8 cellular contexts compared by ENCODE assay signal in the genomic region with DNA sequence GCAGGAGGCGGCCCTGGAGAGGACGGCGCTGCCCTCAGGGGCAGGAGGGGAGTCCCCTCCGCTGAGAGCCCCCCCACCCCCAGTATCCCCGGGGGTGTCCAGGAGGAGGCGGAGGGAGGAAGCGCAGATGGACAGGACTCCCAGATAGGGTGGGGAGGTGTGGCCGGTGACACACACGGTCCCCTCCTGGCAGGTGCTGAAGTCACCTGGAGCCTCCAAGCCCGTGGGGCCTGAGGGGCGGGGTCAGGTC. TPM values are rescaled to one million over a fixed set of nuclear protein-coding genes. Genes with fewer than 3 reads are reported as not detected.
A peak's percentile ranks its signal among the peaks of the same experiment; 100 is the strongest.
DNase-seq lines count a peak whose midpoint lies in the region; ATAC-seq, FAIRE-seq and TF ChIP-seq lines count a peak whose summit lies in the region.

No MANE protein-coding gene starts in this region.

- peak overlapping the region; percentile 75 for H3K4me3 Mint-ChIP-seq in stimulated activated naive CD8-positive, alpha-beta T cell treated with anti-CD3 and anti-CD28 coated beads, Interleukin-15, Interleukin-2, amounts not matched to agents 100 ng/mL and 50 ng/mL, for 24 hours
- peak overlapping the region; percentile 64 for H3K4me3 Mint-ChIP-seq in MCF 10A (ENCODE audit: unreplicated experiment)

- no peak for DNase-seq in stimulated activated naive CD8-positive, alpha-beta T cell treated with anti-CD3 and anti-CD28 coated beads, Interleukin-15, Interleukin-2, amounts not matched to agents 100 U/mL and 50 U/mL, for 24 hours
- DNase-seq in MCF 10A (ENCODE audit: unreplicated experiment): no peak
- no peak for DNase-seq in mesendoderm
- no peak for DNase-seq in AML-193 (lab: John Stamatoyannopoulos, UW)
- no peak for DNase-seq in RCC 7860 (ENCODE audit: low spot score)
- no peak for DNase-seq in UCSD-AML1 (lab: John Stamatoyannopoulos, UW; ENCODE audit: unreplicated experiment)
- no peak for DNase-seq in pons (ENCODE audit: low spot score)

- H2BK15ac ChIP-seq in mesendoderm (replicated peaks; ENCODE audit: low read depth): no peak overlapping the region

- H2BK5ac ChIP-seq in mesendoderm (ENCODE audit: low read length): no peak overlapping the region

- no peak overlapping the region for H2AK5ac ChIP-seq in mesendoderm (ENCODE audit: low read length)

- no peaks in the 10 kb centered on the region for H3K79me2 ChIP-seq in mesendoderm (ENCODE audit: control insufficient read depth, insufficient read depth, low read length)

- no peak for ATAC-seq in stimulated activated naive CD8-positive, alpha-beta T cell treated with anti-CD3 and anti-CD28 coated beads, Interleukin-15, Interleukin-2, amounts not matched to agents 100 U/mL and 50 U/mL, for 24 hours

- H2BK120ac ChIP-seq in mesendoderm (ENCODE audit: low read depth, low read length): no peak overlapping the region

- H3K27me3 Mint-ChIP-seq in stimulated activated naive CD8-positive, alpha-beta T cell treated with anti-CD3 and anti-CD28 coated beads, Interleukin-15, Interleukin-2, amounts not matched to agents 100 ng/mL and 50 ng/mL, for 24 hours: no peaks in the 10 kb centered on the region
- H3K27me3 Mint-ChIP-seq in MCF 10A (ENCODE audit: insufficient read depth, unreplicated experiment): no peaks in the 10 kb centered on the region

- intact Hi-C loops in MCF 10A (cut with micrococcal nuclease): no loop called here

- H3K4me1 Mint-ChIP-seq in stimulated activated naive CD8-positive, alpha-beta T cell treated with anti-CD3 and anti-CD28 coated beads, Interleukin-15, Interleukin-2, amounts not matched to agents 100 ng/mL and 50 ng/mL, for 24 hours (ENCODE audit: low read depth): peaks cover 17% of the 10 kb centered on the region
- peaks cover 7% of the 10 kb centered on the region for H3K4me1 Mint-ChIP-seq in MCF 10A (ENCODE audit: insufficient read depth, unreplicated experiment)

- CTCF ChIA-PET in MCF 10A (lab: Yijun Ruan, JAX): no interaction called here

- H3K56ac ChIP-seq in mesendoderm (ENCODE audit: low read length): peak overlapping the region; percentile 73

- H3K27me3 ChIP-seq in mesendoderm (ENCODE audit: insufficient read depth, low read length, poor library complexity): no peaks in the 10 kb centered on the region

- no peak for TF ChIP-seq CTCF in MCF 10A (IDR thresholded peaks at IDR 0.05; ENCODE audit: unreplicated experiment)

- FAIRE-seq in RCC 7860 (lab: Jason Lieb, UNC): no peak

- WGBS in mesendoderm (ENCODE audit: extremely low coverage, insufficient coverage, low lambda C conversion rate): no CpG with 5 or more reads among the region's 11 CpGs

- H3K4ac ChIP-seq in mesendoderm (ENCODE audit: low read depth, low read length): no peak overlapping the region

- no peak overlapping the region for H4K5ac ChIP-seq in mesendoderm (ENCODE audit: low read length)

- no peak overlapping the region for H3K18ac ChIP-seq in mesendoderm (ENCODE audit: low read length)

- no peak overlapping the region for H3K27ac Mint-ChIP-seq in stimulated activated naive CD8-positive, alpha-beta T cell treated with anti-CD3 and anti-CD28 coated beads, Interleukin-15, Interleukin-2, amounts not matched to agents 100 ng/mL and 50 ng/mL, for 24 hours
- peak overlapping the region; percentile 7 for H3K27ac Mint-ChIP-seq in MCF 10A (ENCODE audit: low read depth, unreplicated experiment)

- POLR2A ChIA-PET in MCF 10A (lab: Yijun Ruan, JAX): interaction anchor here (0.6 to 1.8 kb wide), 2 partner anchors 10 to 36 kb away, joined by 3 to 5 read pairs; no protein-coding TSS in a partner anchor

- no peaks in the 10 kb centered on the region for H3K36me3 Mint-ChIP-seq in stimulated activated naive CD8-positive, alpha-beta T cell treated with anti-CD3 and anti-CD28 coated beads, Interleukin-15, Interleukin-2, amounts not matched to agents 100 ng/mL and 50 ng/mL, for 24 hours (ENCODE audit: low read depth)
- H3K36me3 Mint-ChIP-seq in MCF 10A (ENCODE audit: insufficient read depth, unreplicated experiment): no peaks in the 10 kb centered on the region

- no peak overlapping the region for H3K4me3 ChIP-seq in mesendoderm (ENCODE audit: low read length)

- peak overlapping the region; percentile 48 for H3K9ac ChIP-seq in mesendoderm (ENCODE audit: low read length)

- H3K4me2 ChIP-seq in mesendoderm (ENCODE audit: low read length): peak overlapping the region; percentile 23

- peaks cover 3% of the 10 kb centered on the region for H3K4me1 ChIP-seq in mesendoderm (ENCODE audit: control insufficient read depth, low read depth, low read length)

- no peak overlapping the region for H4K8ac ChIP-seq in mesendoderm (ENCODE audit: low read depth, low read length)

- no peak overlapping the region for H3K27ac ChIP-seq in mesendoderm (ENCODE audit: low read depth, low read length)

- no peaks in the 10 kb centered on the region for H3K79me1 ChIP-seq in mesendoderm (ENCODE audit: low read length)

- H3K23ac ChIP-seq in mesendoderm (ENCODE audit: low read length): no peak overlapping the region

- no peaks in the 10 kb centered on the region for H3K36me3 ChIP-seq in mesendoderm (ENCODE audit: control insufficient read depth, insufficient read depth, low read length)

- no TSS peak for BruUV-seq in MCF 10A (replicated peaks; lab: Mats Ljungman, UMichigan)

- H3K9me3 Mint-ChIP-seq in stimulated activated naive CD8-positive, alpha-beta T cell treated with anti-CD3 and anti-CD28 coated beads, Interleukin-15, Interleukin-2, amounts not matched to agents 100 ng/mL and 50 ng/mL, for 24 hours: no peaks in the 10 kb centered on the region
- H3K9me3 Mint-ChIP-seq in MCF 10A (ENCODE audit: unreplicated experiment): no peaks in the 10 kb centered on the region

RNA-seq across cellular contexts. Expression of a gene that starts 1.4 kb away (rescaled TPM):
- total RNA-seq in MCF 10A (2022): 1.7 and 5.3 TPM in 2 replicates
- polyA plus RNA-seq in mesendoderm (2013, experiment 1 of 2): 14.8 TPM
- 15.4 TPM for polyA plus RNA-seq in mesendoderm (2013, experiment 2 of 2)

RNA-seq across cellular contexts. Expression of a gene that starts 6.2 kb away (rescaled TPM):
- 27.9 and 39.2 TPM in 2 replicates for total RNA-seq in MCF 10A (2022)
- polyA plus RNA-seq in mesendoderm (2013, experiment 1 of 2): 15.8 TPM
- 14.6 TPM for polyA plus RNA-seq in mesendoderm (2013, experiment 2 of 2)

RNA-seq across cellular contexts. Expression of a gene that starts 25.0 kb away (rescaled TPM):
- total RNA-seq in MCF 10A (2022): 14.9 and 19.6 TPM in 2 replicates
- polyA plus RNA-seq in mesendoderm (2013, experiment 1 of 2): 12.5 TPM
- 11.8 TPM for polyA plus RNA-seq in mesendoderm (2013, experiment 2 of 2)

RNA-seq across cellular contexts. Expression of a gene that starts 44.6 kb away (rescaled TPM):
- 12.3 and 24.4 TPM in 2 replicates for total RNA-seq in MCF 10A (2022)
- polyA plus RNA-seq in mesendoderm (2013, experiment 1 of 2): 0.69 TPM
- polyA plus RNA-seq in mesendoderm (2013, experiment 2 of 2): 0.43 TPM

RNA-seq across cellular contexts. Expression of a gene that starts 55.9 kb away (rescaled TPM):
- total RNA-seq in MCF 10A (2022): 60.1 and 65.4 TPM in 2 replicates
- polyA plus RNA-seq in mesendoderm (2013, experiment 1 of 2): 6.7 TPM
- 7.2 TPM for polyA plus RNA-seq in mesendoderm (2013, experiment 2 of 2)
